ENCODE assay signal across 10 cellular contexts in genomic region chr19:1284979-1285736, GRCh38. TPM values are rescaled to one million over a fixed set of nuclear protein-coding genes. Genes with fewer than 3 reads are reported as not detected.
A peak's percentile ranks its signal among the peaks of the same experiment; 100 is the strongest.
DNase-seq lines count a peak whose midpoint lies in the region; ATAC-seq and TF ChIP-seq lines count a peak whose summit lies in the region.
"Had no signal": no experiment of that assay in that cellular context is flagged by ENCODE, and none has a peak within 500 bp of the region (broad histone marks: within the 10 kb centered on the region; RNA-seq: fewer than 3 reads in every experiment).

No MANE protein-coding gene starts in this region.

- H3K9me3 Mint-ChIP-seq in activated T-cell treated with anti-CD3 and anti-CD28 coated beads, Interleukin-2, amount 50 U/mL, for 4 hours, result no peaks in the 10 kb centered on the region
- H3K9me3 Mint-ChIP-seq in endothelial cell (ENCODE audit: unreplicated experiment), result no peaks in the 10 kb centered on the region

- DNase-seq in activated T-cell treated with anti-CD3 and anti-CD28 coated beads, Interleukin-2, amount 50 U/mL, for 4 hours, result no peak
- DNase-seq in activated T-cell treated with anti-CD3 and anti-CD28 coated beads, Interleukin-2, amount 50 U/mL, for 1 hour, result no peak
- DNase-seq in endothelial cell (ENCODE audit: low spot score), result no peak
- DNase-seq in smooth muscle cell (lab: John Stamatoyannopoulos, UW; ENCODE audit: unreplicated experiment), result no peak
- no peak for DNase-seq in kidney glomerular epithelial cell (lab: John Stamatoyannopoulos, UW)
- DNase-seq: activated CD4-positive, alpha-beta T cell treated with anti-CD3 and anti-CD28 coated beads for 4 hours; NCI-H2029 had no signal

- peak overlapping the region; percentile 48 for H3K4me3 Mint-ChIP-seq in activated T-cell treated with anti-CD3 and anti-CD28 coated beads, Interleukin-2, amount 50 U/mL, for 4 hours
- H3K4me3 Mint-ChIP-seq in endothelial cell (ENCODE audit: unreplicated experiment), result peak overlapping the region; percentile 80

- H2AFZ ChIP-seq in smooth muscle cell (ENCODE audit: low read depth), result no peak overlapping the region

- H3K9ac ChIP-seq in smooth muscle cell (ENCODE audit: low read depth), result no peak overlapping the region

- H3K27ac ChIP-seq in smooth muscle cell (ENCODE audit: low read depth), result no peak overlapping the region
- H3K27ac ChIP-seq: breast epithelium, pancreas had no signal

- H3K9me3 ChIP-seq in smooth muscle cell (replicated peaks; ENCODE audit: low read depth), result no peaks in the 10 kb centered on the region
- H3K9me3 ChIP-seq: breast epithelium, pancreas had no signal

- H3K4me1 ChIP-seq in smooth muscle cell (ENCODE audit: low read depth), result peaks cover 10% of the 10 kb centered on the region
- H3K4me1 ChIP-seq: breast epithelium, pancreas had no signal

- WGBS in smooth muscle cell (ENCODE audit: low lambda C conversion rate), result 35% methylated on average over 30 of the region's 51 CpGs

- H4K20me1 ChIP-seq in smooth muscle cell (ENCODE audit: low read depth), result peaks cover 12% of the 10 kb centered on the region

- peaks cover 28% of the 10 kb centered on the region for H3K27me3 Mint-ChIP-seq in activated T-cell treated with anti-CD3 and anti-CD28 coated beads, Interleukin-2, amount 50 U/mL, for 4 hours (ENCODE audit: low read depth)
- peaks cover 13% of the 10 kb centered on the region for H3K27me3 Mint-ChIP-seq in endothelial cell (ENCODE audit: unreplicated experiment)

- no peak overlapping the region for H3K27ac Mint-ChIP-seq in endothelial cell (ENCODE audit: unreplicated experiment)

- no peaks in the 10 kb centered on the region for H3K36me3 ChIP-seq in smooth muscle cell (ENCODE audit: low read depth)
- H3K36me3 ChIP-seq: breast epithelium, pancreas had no signal

- H3K27me3 ChIP-seq in smooth muscle cell (ENCODE audit: low read depth), result no peaks in the 10 kb centered on the region

- ATAC-seq in activated T-cell treated with anti-CD3 and anti-CD28 coated beads, Interleukin-2, amount 50 U/mL, for 4 hours, result no peak
- no peak for ATAC-seq in GM19324 (IDR thresholded peaks at IDR 0.05; ENCODE audit: low FRiP score, unreplicated experiment)

- peak overlapping the region; percentile 34 for H3K4me3 ChIP-seq in smooth muscle cell

- no peaks in the 10 kb centered on the region for H3K79me2 ChIP-seq in smooth muscle cell (ENCODE audit: low read depth)

- peaks cover 3% of the 10 kb centered on the region for H3K36me3 Mint-ChIP-seq in activated T-cell treated with anti-CD3 and anti-CD28 coated beads, Interleukin-2, amount 50 U/mL, for 4 hours (ENCODE audit: insufficient read depth)
- no peaks in the 10 kb centered on the region for H3K36me3 Mint-ChIP-seq in endothelial cell (ENCODE audit: low read depth, unreplicated experiment)

- TF ChIP-seq CTCF in endothelial cell (IDR thresholded peaks at IDR 0.05; ENCODE audit: unreplicated experiment) (no peak), smooth muscle cell (IDR thresholded peaks at IDR 0.05; ENCODE audit: borderline replicate concordance, insufficient read depth, poor library complexity, severe bottlenecking) (no peak)

- H3K4me2 ChIP-seq in smooth muscle cell, result peak overlapping the region; percentile 80

- no peaks in the 10 kb centered on the region for H3F3A ChIP-seq in smooth muscle cell (ENCODE audit: low read depth)

- peaks cover 8% of the 10 kb centered on the region for H3K4me1 Mint-ChIP-seq in activated T-cell treated with anti-CD3 and anti-CD28 coated beads, Interleukin-2, amount 50 U/mL, for 4 hours (ENCODE audit: low read depth)
- H3K4me1 Mint-ChIP-seq in endothelial cell (ENCODE audit: unreplicated experiment), result peaks cover 2% of the 10 kb centered on the region

RNA-seq across cellular contexts. Expression of gene EFNA2, which starts 0.5 kb away (rescaled TPM):
- total RNA-seq in activated T-cell treated with anti-CD3 and anti-CD28 coated beads, Interleukin-2, amount 50 U/mL, for 4 hours, result not detected
- total RNA-seq in endothelial cell (ENCODE audit: unreplicated experiment) (14.6 TPM), smooth muscle cell (6.2 and 7.4 TPM in 2 replicates)
- polyA plus RNA-seq in smooth muscle cell, result 0.89 and 1.2 TPM in 2 replicates
- polyA plus RNA-seq: pancreas had no signal

RNA-seq across cellular contexts. Expression of gene FAM174C, which starts 9.8 kb away (rescaled TPM):
- total RNA-seq in activated T-cell treated with anti-CD3 and anti-CD28 coated beads, Interleukin-2, amount 50 U/mL, for 4 hours, result 100 to 1,000 TPM; 189 to 199 (median 194) TPM
- total RNA-seq in endothelial cell (ENCODE audit: unreplicated experiment) (22.7 TPM), smooth muscle cell (33.4 and 41.5 TPM in 2 replicates)
- 75.6 and 78.1 TPM in 2 replicates for polyA plus RNA-seq in smooth muscle cell

RNA-seq across cellular contexts. Expression of gene CIRBP, which starts 16.0 kb away (rescaled TPM):
- total RNA-seq in activated T-cell treated with anti-CD3 and anti-CD28 coated beads, Interleukin-2, amount 50 U/mL, for 4 hours, result 100 to 1,000 TPM; 269 to 294 (median 285) TPM
- total RNA-seq in endothelial cell (ENCODE audit: unreplicated experiment) (315 TPM), smooth muscle cell (119 and 122 TPM in 2 replicates)
- 215 and 235 TPM in 2 replicates for polyA plus RNA-seq in smooth muscle cell

RNA-seq across cellular contexts. Expression of gene MIDN, which starts 36.8 kb away (rescaled TPM):
- total RNA-seq in activated T-cell treated with anti-CD3 and anti-CD28 coated beads, Interleukin-2, amount 50 U/mL, for 4 hours, result 10 to 100 TPM; 63.2 to 70.0 (median 68.7) TPM
- total RNA-seq in endothelial cell (ENCODE audit: unreplicated experiment), result 204 TPM
- 25.0 and 58.5 TPM in 2 replicates for total RNA-seq in smooth muscle cell
- 65.3 and 70.6 TPM in 2 replicates for polyA plus RNA-seq in smooth muscle cell

RNA-seq across cellular contexts. Expression of gene ATP5F1D, which starts 43.6 kb away (rescaled TPM):
- 100 to 1,000 TPM; 259 to 434 (median 312) TPM for total RNA-seq in activated T-cell treated with anti-CD3 and anti-CD28 coated beads, Interleukin-2, amount 50 U/mL, for 4 hours
- total RNA-seq in endothelial cell (ENCODE audit: unreplicated experiment), result 175 TPM
- 29.1 and 68.8 TPM in 2 replicates for total RNA-seq in smooth muscle cell
- polyA plus RNA-seq in smooth muscle cell, result 265 and 272 TPM in 2 replicates
